ENCODE assay signal across 1 cellular context in genomic region chr1:45516465-45516864, GRCh38.
TF ChIP-seq lines count a peak whose summit lies in the region.

No MANE protein-coding gene starts in this region.

TF ChIP-seq in HepG2, 621 proteins besides CTCF, POLR2A, EP300 and RAD21:
- TF ChIP-seq ZUFSP (CRISPR knock-in tag; IDR thresholded peaks at IDR 0.05; ENCODE audit: borderline replicate concordance) (no peak), ZBTB25 (CRISPR knock-in tag; IDR thresholded peaks at IDR 0.05) (no peak), POLR2G (IDR thresholded peaks at IDR 0.05; ENCODE audit: low read depth, low read length) (0 out of 2 replicates have a peak, but pooled peaks have one; percentile 27), ZNF512B (CRISPR knock-in tag; IDR thresholded peaks at IDR 0.05; ENCODE audit: borderline replicate concordance) (no peak)
TF ChIP-seq in HepG2: peak in this region for 1.
